Comparison of ENCODE assay signal across 8 cellular contexts in the genomic region with DNA sequence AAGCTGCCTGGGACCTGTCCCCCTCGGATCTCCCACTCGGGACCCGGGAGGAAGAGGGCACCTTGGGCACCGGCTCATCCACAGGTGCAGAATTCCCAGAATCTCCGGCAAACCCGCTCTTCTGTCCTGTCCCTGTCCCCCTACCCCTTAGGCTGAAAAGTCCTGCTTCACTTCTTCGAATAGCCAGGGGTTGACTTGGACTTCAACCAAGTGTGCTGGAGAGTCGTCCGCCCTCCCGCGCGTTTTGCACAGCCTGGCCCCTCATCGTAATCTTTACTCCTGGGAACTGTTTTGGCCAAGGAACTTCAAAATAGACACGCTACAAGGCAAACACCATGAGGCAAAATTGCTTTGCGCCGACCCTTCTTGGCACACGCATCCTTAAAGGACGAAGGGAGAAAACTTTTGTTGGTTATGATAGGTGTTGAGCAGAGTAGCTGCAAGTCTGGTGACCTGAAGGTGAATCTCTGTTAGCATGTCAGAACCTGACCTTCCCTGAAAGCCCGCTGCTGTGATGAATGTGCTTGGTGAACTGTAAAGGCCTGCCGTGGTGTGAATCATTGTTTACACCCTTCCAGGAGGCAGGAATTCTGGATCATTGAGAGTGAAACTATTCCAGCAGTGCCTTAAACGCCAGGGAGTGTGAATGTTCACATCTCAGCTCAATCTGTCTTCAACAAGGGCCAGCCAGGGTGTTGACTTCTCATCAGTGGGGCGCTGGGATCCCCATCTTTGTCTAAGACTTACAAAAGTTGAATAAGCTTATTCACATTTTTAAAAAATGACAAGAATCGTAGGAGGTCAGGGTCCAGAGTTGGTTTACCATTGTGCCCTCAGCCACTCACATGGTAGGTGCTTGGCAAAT. TPM values are rescaled to one million over a fixed set of nuclear protein-coding genes. Genes with fewer than 3 reads are reported as not detected.
DNase-seq lines count a peak whose midpoint lies in the region; ATAC-seq and TF ChIP-seq lines count a peak whose summit lies in the region.

No MANE protein-coding gene starts in this region.

- peaks cover 2% of the 10 kb centered on the region for H3K36me3 Mint-ChIP-seq in chondrocyte (ENCODE audit: low read depth)

- H3K4me1 Mint-ChIP-seq in chondrocyte (ENCODE audit: low read depth), result peaks cover 15% of the 10 kb centered on the region

- H3K9me3 Mint-ChIP-seq in chondrocyte (ENCODE audit: low read depth), result peaks cover 18% of the 10 kb centered on the region

- peaks cover 18% of the 10 kb centered on the region for H3K27me3 Mint-ChIP-seq in chondrocyte (ENCODE audit: low read depth)

- DNase-seq in NCI-H1417 (lab: John Stamatoyannopoulos, UW) (peak in 2 of 3 experiments; percentile 69 to 76), NCI-H1417 treated with DMSO at 0.1 percent for 48 hours (lab: John Stamatoyannopoulos, UW) (no peak), NCI-H146 treated with DMSO at 0.1 percent for 48 hours (lab: John Stamatoyannopoulos, UW; ENCODE audit: unreplicated experiment) (peak; percentile 77), chondrocyte (ENCODE audit: low spot score) (no peak), mucosa of gallbladder (ENCODE audit: low spot score) (peak; percentile 36), epidermal melanocyte (ENCODE audit: insufficient read length, low spot score) (no peak)

- ATAC-seq in GM21423 (IDR thresholded peaks at IDR 0.05; ENCODE audit: unreplicated experiment) (no peak), HG03354 (IDR thresholded peaks at IDR 0.05; ENCODE audit: poor library complexity, severe bottlenecking, unreplicated experiment) (no peak)

- TF ChIP-seq CTCF in chondrocyte (IDR thresholded peaks at IDR 0.05), result no peak

- H3K27ac Mint-ChIP-seq in chondrocyte (ENCODE audit: unreplicated experiment), result no peak overlapping the region

- H3K4me3 Mint-ChIP-seq in chondrocyte (ENCODE audit: unreplicated experiment), result peak overlapping the region; percentile 72

RNA-seq across cellular contexts. Expression of a gene that starts 0.6 kb away (rescaled TPM):
- 0.53 to 2.2 TPM (median 1.9 TPM) in 3 replicates for total RNA-seq in chondrocyte
- 53.4 TPM for total RNA-seq in mucosa of gallbladder

Comparison
In these comparisons a context has a peak if more than half of its experiments do, and no peak if none do; other contexts are left out.
1. DNase-seq: peak in NCI-H1417 (2 of 3), NCI-H146 treated with DMSO at 0.1 percent for 48 hours (single experiment) and mucosa of gallbladder (single experiment); none in NCI-H1417 treated with DMSO at 0.1 percent for 48 hours (single experiment), chondrocyte (single experiment) and epidermal melanocyte (single experiment).
2. RNA of a gene that starts 0.6 kb away (total RNA-seq): 53.4 TPM in mucosa of gallbladder (single experiment); 0.53 to 2.2 TPM in chondrocyte; every median in the first group is over 10 times any median in the second.